ENCODE assay signal across 12 cellular contexts in genomic region chr19:49559928-49560327, GRCh38. TPM values are rescaled to one million over a fixed set of nuclear protein-coding genes. Genes with fewer than 3 reads are reported as not detected.
DNase-seq lines count a peak whose midpoint lies in the region; ATAC-seq and TF ChIP-seq lines count a peak whose summit lies in the region.
"Had no signal": no experiment of that assay in that cellular context is flagged by ENCODE, and none has a peak within 500 bp of the region (broad histone marks: within the 10 kb centered on the region; RNA-seq: fewer than 3 reads in every experiment).

No MANE protein-coding gene starts in this region.

- no peak for TF ChIP-seq EP300 in sigmoid colon (IDR thresholded peaks at IDR 0.05)

- H3K4me3 ChIP-seq in mononuclear cell (ENCODE audit: low read length) = peak overlapping the region; percentile 45
- no peak overlapping the region for H3K4me3 ChIP-seq in sigmoid colon
- H3K4me3 ChIP-seq: testis had no signal

- peak overlapping the region; percentile 97 for H3K27ac Mint-ChIP-seq in activated T-helper 1 cell treated with anti-CD3 and anti-CD28 coated beads, Interleukin-12 subunit alpha, Interleukin-12 subunit beta, Interleukin-2, Interleukin-4 antibody, amounts not matched to agents 30 ng/mL and 10 ng/mL and 1 ng/mL, durations not matched to agents 14 hours and 24 hours and 36 hours
- H3K27ac Mint-ChIP-seq in stimulated activated naive CD8-positive, alpha-beta T cell treated with anti-CD3 and anti-CD28 coated beads, Interleukin-15, Interleukin-2, amounts not matched to agents 100 ng/mL and 50 ng/mL, for 24 hours = peak overlapping the region; percentile 94

- no peak for ATAC-seq in GM21786 (IDR thresholded peaks at IDR 0.05; ENCODE audit: unreplicated experiment)

- no peaks in the 10 kb centered on the region for H3K27me3 Mint-ChIP-seq in activated T-helper 1 cell treated with anti-CD3 and anti-CD28 coated beads, Interleukin-12 subunit alpha, Interleukin-12 subunit beta, Interleukin-2, Interleukin-4 antibody, amounts not matched to agents 30 ng/mL and 10 ng/mL and 1 ng/mL, durations not matched to agents 14 hours and 24 hours and 36 hours (ENCODE audit: insufficient read depth)
- H3K27me3 Mint-ChIP-seq in stimulated activated naive CD8-positive, alpha-beta T cell treated with anti-CD3 and anti-CD28 coated beads, Interleukin-15, Interleukin-2, amounts not matched to agents 100 ng/mL and 50 ng/mL, for 24 hours = no peaks in the 10 kb centered on the region

- peak; percentile 41 for DNase-seq in activated CD4-positive, alpha-beta T cell treated with anti-CD3 and anti-CD28 coated beads for 48 hours
- no peak for DNase-seq in activated CD4-positive, alpha-beta T cell treated with anti-CD3 and anti-CD28 coated beads, Interleukin-2, amount 50 U/mL, for 48 hours
- DNase-seq in activated T-helper 1 cell treated with anti-CD3 and anti-CD28 coated beads, Interleukin-12 subunit alpha, Interleukin-12 subunit beta, Interleukin-2, Interleukin-4 antibody, amounts not matched to agents 30 ng/mL and 10 ng/mL and 1 ng/mL, durations not matched to agents 14 hours and 24 hours and 36 hours (ENCODE audit: low spot score) = no peak
- DNase-seq in sigmoid colon (no peak), NCI-H345 (lab: John Stamatoyannopoulos, UW) (no peak)
- DNase-seq: 8988T, amniotic stem cell, KG1 had no signal

- no peak for TF ChIP-seq CTCF in sigmoid colon (IDR thresholded peaks at IDR 0.05)

- H3K9me3 Mint-ChIP-seq in activated T-helper 1 cell treated with anti-CD3 and anti-CD28 coated beads, Interleukin-12 subunit alpha, Interleukin-12 subunit beta, Interleukin-2, Interleukin-4 antibody, amounts not matched to agents 30 ng/mL and 10 ng/mL and 1 ng/mL, durations not matched to agents 14 hours and 24 hours and 36 hours = no peaks in the 10 kb centered on the region
- no peaks in the 10 kb centered on the region for H3K9me3 Mint-ChIP-seq in stimulated activated naive CD8-positive, alpha-beta T cell treated with anti-CD3 and anti-CD28 coated beads, Interleukin-15, Interleukin-2, amounts not matched to agents 100 ng/mL and 50 ng/mL, for 24 hours

- H3K4me1 ChIP-seq in mononuclear cell (ENCODE audit: insufficient read depth, low read length) (peaks cover 75% of the 10 kb centered on the region), sigmoid colon (peaks cover 0 to 22% (median 12%) of the 10 kb centered on the region in 4 donors)

- H3K27me3 ChIP-seq in mononuclear cell (ENCODE audit: insufficient read depth, low read length) (no peaks in the 10 kb centered on the region), sigmoid colon (no peaks in the 10 kb centered on the region)
- H3K27me3 ChIP-seq: testis had no signal

- H3K36me3 ChIP-seq in sigmoid colon = peaks cover 4 to 52% (median 23%) of the 10 kb centered on the region in 4 donors

- H3K4me1 Mint-ChIP-seq in activated T-helper 1 cell treated with anti-CD3 and anti-CD28 coated beads, Interleukin-12 subunit alpha, Interleukin-12 subunit beta, Interleukin-2, Interleukin-4 antibody, amounts not matched to agents 30 ng/mL and 10 ng/mL and 1 ng/mL, durations not matched to agents 14 hours and 24 hours and 36 hours (ENCODE audit: low read depth) = peaks cover 70% of the 10 kb centered on the region
- peaks cover 78% of the 10 kb centered on the region for H3K4me1 Mint-ChIP-seq in stimulated activated naive CD8-positive, alpha-beta T cell treated with anti-CD3 and anti-CD28 coated beads, Interleukin-15, Interleukin-2, amounts not matched to agents 100 ng/mL and 50 ng/mL, for 24 hours (ENCODE audit: low read depth)

- intact Hi-C loops in activated T-helper 1 cell treated with anti-CD3 and anti-CD28 coated beads, Interleukin-12 subunit alpha, Interleukin-12 subunit beta, Interleukin-2, Interleukin-4 antibody, amounts not matched to agents 30 ng/mL and 10 ng/mL and 1 ng/mL, durations not matched to agents 14 hours and 24 hours and 36 hours (cut with micrococcal nuclease) = loop anchor here (1.0 kb wide), 1 partner anchor 8 kb away; no protein-coding TSS in a partner anchor
- intact Hi-C loops in sigmoid colon (cut with DNase I) = no loop called here

- H3K27ac ChIP-seq in sigmoid colon = peak overlapping the region in 2 of 4 donors; percentile 17 to 27
- H3K27ac ChIP-seq: testis had no signal

- 22 to 51% methylated on average over 15 of the region's 15 CpGs for WGBS in sigmoid colon, 2 donors

- H3K9me3 ChIP-seq in mononuclear cell (ENCODE audit: low read depth, low read length) = no peaks in the 10 kb centered on the region
- H3K9me3 ChIP-seq in sigmoid colon = no peaks in the 10 kb centered on the region
- H3K9me3 ChIP-seq: testis had no signal

- H3K36me3 Mint-ChIP-seq in activated T-helper 1 cell treated with anti-CD3 and anti-CD28 coated beads, Interleukin-12 subunit alpha, Interleukin-12 subunit beta, Interleukin-2, Interleukin-4 antibody, amounts not matched to agents 30 ng/mL and 10 ng/mL and 1 ng/mL, durations not matched to agents 14 hours and 24 hours and 36 hours (ENCODE audit: low read depth) = peaks cover 28% of the 10 kb centered on the region
- peaks cover 48% of the 10 kb centered on the region for H3K36me3 Mint-ChIP-seq in stimulated activated naive CD8-positive, alpha-beta T cell treated with anti-CD3 and anti-CD28 coated beads, Interleukin-15, Interleukin-2, amounts not matched to agents 100 ng/mL and 50 ng/mL, for 24 hours (ENCODE audit: low read depth)

- H3K4me3 Mint-ChIP-seq in activated T-helper 1 cell treated with anti-CD3 and anti-CD28 coated beads, Interleukin-12 subunit alpha, Interleukin-12 subunit beta, Interleukin-2, Interleukin-4 antibody, amounts not matched to agents 30 ng/mL and 10 ng/mL and 1 ng/mL, durations not matched to agents 14 hours and 24 hours and 36 hours = peak overlapping the region; percentile 86
- peak overlapping the region; percentile 73 for H3K4me3 Mint-ChIP-seq in stimulated activated naive CD8-positive, alpha-beta T cell treated with anti-CD3 and anti-CD28 coated beads, Interleukin-15, Interleukin-2, amounts not matched to agents 100 ng/mL and 50 ng/mL, for 24 hours

- TF ChIP-seq POLR2A in sigmoid colon (IDR thresholded peaks at IDR 0.05) = no peak

RNA-seq across cellular contexts. Expression of gene NOSIP, which starts 20.4 kb away (rescaled TPM):
- 72.1 and 77.5 TPM in 2 replicates for total RNA-seq in activated T-helper 1 cell treated with anti-CD3 and anti-CD28 coated beads, Interleukin-12 subunit alpha, Interleukin-12 subunit beta, Interleukin-2, Interleukin-4 antibody, amounts not matched to agents 30 ng/mL and 10 ng/mL and 1 ng/mL, durations not matched to agents 14 hours and 24 hours and 36 hours
- total RNA-seq in mononuclear cell = 88.6 TPM
- 10 to 100 TPM; 47.6 to 67.8 (median 62.3) TPM for total RNA-seq in sigmoid colon
- 100 to 1,000 TPM in 2 of 3 donors, 10 to 100 TPM in 1; 96.1 to 123 (median 113) TPM for polyA plus RNA-seq in sigmoid colon

RNA-seq across cellular contexts. Expression of gene PRRG2, which starts 21.2 kb away (rescaled TPM):
- total RNA-seq in activated T-helper 1 cell treated with anti-CD3 and anti-CD28 coated beads, Interleukin-12 subunit alpha, Interleukin-12 subunit beta, Interleukin-2, Interleukin-4 antibody, amounts not matched to agents 30 ng/mL and 10 ng/mL and 1 ng/mL, durations not matched to agents 14 hours and 24 hours and 36 hours = 0.59 and 1.2 TPM in 2 replicates
- total RNA-seq in mononuclear cell (1.4 TPM), sigmoid colon (under 1 TPM in 1 of 4 donors, not detected in 3; 0.71 TPM)
- polyA plus RNA-seq in sigmoid colon = 10 to 100 TPM in 2 of 3 donors, 1 to 10 TPM in 1; 7.2 to 18.9 (median 18.3) TPM

RNA-seq across cellular contexts. Expression of gene PRR12, which starts 31.1 kb away (rescaled TPM):
- 32.3 and 34.2 TPM in 2 replicates for total RNA-seq in activated T-helper 1 cell treated with anti-CD3 and anti-CD28 coated beads, Interleukin-12 subunit alpha, Interleukin-12 subunit beta, Interleukin-2, Interleukin-4 antibody, amounts not matched to agents 30 ng/mL and 10 ng/mL and 1 ng/mL, durations not matched to agents 14 hours and 24 hours and 36 hours
- total RNA-seq in mononuclear cell (6.4 TPM), sigmoid colon (10 to 100 TPM in 1 of 4 donors, 1 to 10 TPM in 3; 5.4 to 16.1 (median 6.1) TPM)
- polyA plus RNA-seq in sigmoid colon = 10 to 100 TPM in 1 of 3 donors, 1 to 10 TPM in 2; 3.0 to 20.4 (median 4.2) TPM

RNA-seq across cellular contexts. Expression of gene RCN3, which starts 32.1 kb away (rescaled TPM):
- 2.0 and 2.1 TPM in 2 replicates for total RNA-seq in activated T-helper 1 cell treated with anti-CD3 and anti-CD28 coated beads, Interleukin-12 subunit alpha, Interleukin-12 subunit beta, Interleukin-2, Interleukin-4 antibody, amounts not matched to agents 30 ng/mL and 10 ng/mL and 1 ng/mL, durations not matched to agents 14 hours and 24 hours and 36 hours
- total RNA-seq in mononuclear cell = 1.6 TPM
- 10 to 100 TPM; 14.5 to 43.8 (median 20.6) TPM for total RNA-seq in sigmoid colon
- polyA plus RNA-seq in sigmoid colon = 10 to 100 TPM; 13.6 to 28.2 (median 21.6) TPM

RNA-seq across cellular contexts. Expression of gene FCGRT, which starts 47.5 kb away (rescaled TPM):
- 0.88 and 1.1 TPM in 2 replicates for total RNA-seq in activated T-helper 1 cell treated with anti-CD3 and anti-CD28 coated beads, Interleukin-12 subunit alpha, Interleukin-12 subunit beta, Interleukin-2, Interleukin-4 antibody, amounts not matched to agents 30 ng/mL and 10 ng/mL and 1 ng/mL, durations not matched to agents 14 hours and 24 hours and 36 hours
- total RNA-seq in mononuclear cell = 123 TPM
- total RNA-seq in sigmoid colon = 100 to 1,000 TPM; 164 to 203 (median 178) TPM
- 100 to 1,000 TPM; 222 to 317 (median 243) TPM for polyA plus RNA-seq in sigmoid colon
